Comparison of ENCODE assay signal across 16 cellular contexts in genomic region chr11:37313266-37313665, GRCh38.
A peak's percentile ranks its signal among the peaks of the same experiment; 100 is the strongest.
DNase-seq lines count a peak whose midpoint lies in the region; ATAC-seq and TF ChIP-seq lines count a peak whose summit lies in the region.
"Had no signal": no experiment of that assay in that cellular context is flagged by ENCODE, and none has a peak within 500 bp of the region (broad histone marks: within the 10 kb centered on the region; RNA-seq: fewer than 3 reads in every experiment).

No MANE protein-coding gene starts in this region.

- peak overlapping the region; percentile 79 for H2AFZ ChIP-seq in mammary epithelial cell (ENCODE audit: low read depth, low read length)
- H2AFZ ChIP-seq: GM23338 had no signal

- H3K27me3 ChIP-seq in mammary epithelial cell (ENCODE audit: insufficient read depth, low read length) = no peaks in the 10 kb centered on the region
- H3K27me3 ChIP-seq in foreskin keratinocyte = no peaks in the 10 kb centered on the region
- H3K27me3 ChIP-seq in right lobe of liver = no peaks in the 10 kb centered on the region
- H3K27me3 ChIP-seq: BLaER1 had no signal

- no peak for TF ChIP-seq POLR2A in right lobe of liver (IDR thresholded peaks at IDR 0.05)

- H4K20me1 ChIP-seq in mammary epithelial cell (ENCODE audit: insufficient read depth, low read length) = no peaks in the 10 kb centered on the region
- H4K20me1 ChIP-seq: BLaER1 had no signal

- H3K4me3 ChIP-seq in mammary epithelial cell (replicated peaks in 1 of 3; ENCODE audit: insufficient read depth in 1 of 3, low read depth in 2 of 3, low read length in 3 of 3) (no peak overlapping the region), right lobe of liver (no peak overlapping the region)
- H3K4me3 ChIP-seq: BLaER1, GM23338 had no signal

- no TSS peak for BruUV-seq in mammary epithelial cell (replicated peaks; lab: Mats Ljungman, UMichigan)

- intact Hi-C loops in mammary epithelial cell (cut with micrococcal nuclease) (no loop called here), right lobe of liver (cut with DNase I) (no loop called here)

- 0% methylated on average over 2 of the region's 2 CpGs for WGBS in mammary epithelial cell (ENCODE audit: low coverage, missing lambda C conversion rate)
- 75% methylated on average over 2 of the region's 2 CpGs for WGBS in right lobe of liver (ENCODE audit: insufficient coverage, low coverage, low lambda C conversion rate, missing lambda C conversion rate)

- H3K36me3 ChIP-seq in mammary epithelial cell (ENCODE audit: insufficient read depth, low read length) = no peaks in the 10 kb centered on the region
- H3K36me3 ChIP-seq in right lobe of liver = no peaks in the 10 kb centered on the region
- H3K36me3 ChIP-seq: BLaER1 had no signal

- no peak overlapping the region for H3K9ac ChIP-seq in mammary epithelial cell (ENCODE audit: insufficient read depth, low read length)
- H3K9ac ChIP-seq: BLaER1 had no signal

- in situ Hi-C loops in mammary epithelial cell (cut with MboI; ENCODE audit: low sequenced_read_pairs in 2 of 2) (no loop called here), ACHN (cut with HindIII; ENCODE audit: low pct_ligation_motif_present, low pct_unique_long_range_greater_than_20kb, low sequenced_read_pairs) (no loop called here)

- H3K79me2 ChIP-seq in mammary epithelial cell (ENCODE audit: insufficient read depth, low read length) = no peaks in the 10 kb centered on the region

- no peak overlapping the region for H3K27ac ChIP-seq in mammary epithelial cell (ENCODE audit: insufficient read depth, low read depth, low read length)
- H3K27ac ChIP-seq in foreskin keratinocyte = no peak overlapping the region
- no peak overlapping the region for H3K27ac ChIP-seq in right lobe of liver
- H3K27ac ChIP-seq: BLaER1, C4-2B had no signal

- H3K9me3 ChIP-seq in mammary epithelial cell (replicated peaks; ENCODE audit: insufficient read depth, low read length) (no peaks in the 10 kb centered on the region), right lobe of liver (no peaks in the 10 kb centered on the region)
- H3K9me3 ChIP-seq: BLaER1, Caco-2 had no signal

- ATAC-seq in foreskin keratinocyte (peak; percentile 41), right lobe of liver (no peak)
- ATAC-seq: CD8-positive, alpha-beta T cell; GM23338; HCT116 had no signal

- dilution Hi-C loops in mammary epithelial cell (cut with HindIII; ENCODE audit: low sequenced_read_pairs) = no loop called here

- peak overlapping the region; percentile 65 for H3K4me2 ChIP-seq in mammary epithelial cell (ENCODE audit: insufficient read depth, low read depth, low read length)
- H3K4me2 ChIP-seq: BLaER1, GM23338 had no signal

- CTCF ChIA-PET in mammary epithelial cell (lab: Charles Lee; ENCODE audit: low non-redundant PET) = no interaction called here

- DNase-seq in LHCN-M2 (ENCODE audit: low read depth) = peak; percentile 1
- peak; percentile 58 for DNase-seq in mammary epithelial cell
- DNase-seq in foreskin keratinocyte = peak; percentile 32 to 66
- no peak for DNase-seq in ACHN
- no peak for DNase-seq in DMS79 (lab: John Stamatoyannopoulos, UW)
- DNase-seq in right lobe of liver = no peak
- DNase-seq: Caco-2; CD4-positive, CD25-positive, alpha-beta regulatory T cell; CD8-positive, alpha-beta T cell; DMS153; GF-D8; H9 had no signal

- TF ChIP-seq CTCF in mammary epithelial cell (conservative IDR thresholded peaks at IDR 0.05 in 1 of 2, IDR thresholded peaks at IDR 0.05 in 1 of 2; ENCODE audit: extremely low read depth in 1 of 2, insufficient read depth in 1 of 2, low read depth in 1 of 2, low read length in 2 of 2) (no peak), foreskin keratinocyte (conservative IDR thresholded peaks at IDR 0.05) (no peak), right lobe of liver (IDR thresholded peaks at IDR 0.05) (no peak)

- H3K4me1 ChIP-seq in mammary epithelial cell (ENCODE audit: insufficient read depth, low read length) = peaks cover 11% of the 10 kb centered on the region
- H3K4me1 ChIP-seq in foreskin keratinocyte = peaks cover 16% of the 10 kb centered on the region
- H3K4me1 ChIP-seq in right lobe of liver = no peaks in the 10 kb centered on the region
- H3K4me1 ChIP-seq: BLaER1, Caco-2 had no signal

Comparison
In these comparisons a context has a peak if more than half of its experiments do, and no peak if none do; other contexts are left out.
1. DNase-seq: peak in LHCN-M2 (single experiment), mammary epithelial cell (single experiment) and foreskin keratinocyte (2 of 2); none in ACHN (single experiment), DMS79 (single experiment) and right lobe of liver (0 of 3).